ENCODE assay signal across 8 cellular contexts in the genomic region with DNA sequence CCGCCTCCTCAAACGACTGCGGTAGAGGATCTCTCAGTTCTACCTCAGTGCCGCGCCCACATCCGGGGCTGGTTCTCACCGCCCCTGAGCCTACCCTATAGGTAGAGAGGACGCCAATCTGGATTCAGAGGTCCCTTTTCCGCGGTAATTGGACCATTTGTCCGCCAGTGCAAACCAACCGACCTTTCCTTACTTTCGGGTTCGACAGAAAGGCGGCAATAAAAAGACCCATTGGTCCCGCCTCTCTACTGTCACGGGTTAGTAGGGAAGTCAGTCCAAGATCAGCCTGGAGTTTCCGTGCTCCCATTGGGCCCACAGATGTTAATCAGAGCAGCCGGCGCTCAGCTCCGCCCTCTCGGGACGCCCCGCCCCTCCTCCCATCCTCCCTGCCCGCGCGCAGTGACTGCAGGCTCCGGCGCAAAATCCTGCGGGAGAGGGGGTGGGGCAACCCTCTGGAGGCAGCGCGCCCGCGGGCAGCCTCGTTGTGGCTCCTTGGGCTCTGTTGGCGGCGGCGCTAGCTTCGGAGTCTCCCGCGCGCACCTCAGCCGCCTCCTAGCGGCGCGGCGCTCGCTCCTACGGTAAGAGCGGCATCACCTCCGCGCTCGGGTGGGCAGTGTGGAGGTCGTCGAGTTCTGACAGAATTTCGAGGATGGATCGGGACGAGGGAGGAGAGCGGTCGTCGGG. TPM values are rescaled to one million over a fixed set of nuclear protein-coding genes. Genes with fewer than 3 reads are reported as not detected.
DNase-seq lines count a peak whose midpoint lies in the region; ATAC-seq and TF ChIP-seq lines count a peak whose summit lies in the region.

Gene PHTF2 (plus strand): TSS at position 380 of the 684 bp plus-strand sequence.
Gene TMEM60 (minus strand): TSS at position 41 of the 684 bp plus-strand sequence. CDS start 4,061 bp downstream, outside the sequence.

- H3K27ac Mint-ChIP-seq in Caco-2 (ENCODE audit: unreplicated experiment), result peak within 1 kb of the TSS; percentile 93

- H3K36me3 ChIP-seq in Caco-2 (ENCODE audit: control insufficient read depth, insufficient read depth, low read length), result no peaks in the 10 kb centered on the region
- no peaks in the 10 kb centered on the region for H3K36me3 ChIP-seq in effector memory CD4-positive, alpha-beta T cell (ENCODE audit: control insufficient read depth, insufficient read depth, low read length)

- peak within 1 kb of the TSS; percentile 99 for H3K4me3 Mint-ChIP-seq in Caco-2 (ENCODE audit: unreplicated experiment)

- POLR2A ChIA-PET in Caco-2 (lab: Charles Lee), result interaction anchor here (0.6 to 1.4 kb wide), 3 partner anchors 13 to 119 kb away, joined by 4 to 7 read pairs (median 6); no protein-coding TSS in a partner anchor

- peak within 1 kb of the TSS; percentile 97 for H3K4me3 ChIP-seq in Caco-2 (ENCODE audit: low read depth, low read length)
- H3K4me3 ChIP-seq in effector memory CD4-positive, alpha-beta T cell (ENCODE audit: insufficient read depth, low read depth, low read length, poor library complexity, severe bottlenecking), result peak within 1 kb of the TSS; percentile 90

- no peaks in the 10 kb centered on the region for H3K27me3 Mint-ChIP-seq in Caco-2 (ENCODE audit: insufficient read depth, unreplicated experiment)

- BruUV-seq in Caco-2 (replicated peaks; lab: Mats Ljungman, UMichigan), result no TSS peak

- peak within 1 kb of the TSS; percentile 78 for H3K27ac ChIP-seq in effector memory CD4-positive, alpha-beta T cell (ENCODE audit: insufficient read depth, low read length, poor library complexity, severe bottlenecking)

- H3K36me3 Mint-ChIP-seq in Caco-2 (ENCODE audit: insufficient read depth, unreplicated experiment), result peaks cover 46% of the 10 kb centered on the region

- intact Hi-C loops in Caco-2 (cut with micrococcal nuclease; ENCODE audit: unreplicated experiment), result loop anchor here (1.0 to 5.0 kb wide), 6 partner anchors 13 to 138 kb away; no protein-coding TSS in a partner anchor

- H3K4me1 ChIP-seq in Caco-2, result peaks cover 19% of the 10 kb centered on the region
- peaks cover 27% of the 10 kb centered on the region for H3K4me1 ChIP-seq in effector memory CD4-positive, alpha-beta T cell (ENCODE audit: control insufficient read depth, insufficient read depth, low read length, poor library complexity, severe bottlenecking)

- peak; percentile 87 for ATAC-seq in GM21360 (IDR thresholded peaks at IDR 0.05; ENCODE audit: unreplicated experiment)

- H3K9me3 Mint-ChIP-seq in Caco-2 (ENCODE audit: unreplicated experiment), result no peaks in the 10 kb centered on the region

- peaks cover 27% of the 10 kb centered on the region for H3K4me1 Mint-ChIP-seq in Caco-2 (ENCODE audit: low read depth, unreplicated experiment)

- H3K9me3 ChIP-seq in Caco-2, result no peaks in the 10 kb centered on the region
- H3K9me3 ChIP-seq in effector memory CD4-positive, alpha-beta T cell (ENCODE audit: control insufficient read depth, low read length), result no peaks in the 10 kb centered on the region

- DNase-seq in Caco-2 (peak; percentile 99), HT1080 (ENCODE audit: low read depth) (peak; percentile 100), NOMO-1 (lab: John Stamatoyannopoulos, UW; ENCODE audit: unreplicated experiment in 2 of 2) (peak; percentile 100), lung microvascular endothelial cell (ENCODE audit: low read depth in 2 of 2) (peak; percentile 99 to 100)
- peak; percentile 83 to 89 for DNase-seq in activated CD8-positive, alpha-beta memory T cell treated with anti-CD3 and anti-CD28 coated beads for 4 hours (ENCODE audit: low read depth in 2 of 2)
- DNase-seq in effector memory CD4-positive, alpha-beta T cell, result peak; percentile 90 to 94 (median 93)
- peak; percentile 87 to 88 (median 88) for DNase-seq in stimulated activated CD4-positive, alpha-beta T cell treated with anti-CD3 and anti-CD28 coated beads, TNF-alpha, amount 100 ng/mL, for 48 hours (ENCODE audit: low read depth in 3 of 3)

- H3K27me3 ChIP-seq in Caco-2 (replicated peaks; ENCODE audit: control insufficient read depth, insufficient read depth, low read length), result no peaks in the 10 kb centered on the region
- H3K27me3 ChIP-seq in effector memory CD4-positive, alpha-beta T cell (replicated peaks; ENCODE audit: control insufficient read depth, insufficient read depth, low read length, poor library complexity, severe bottlenecking), result no peaks in the 10 kb centered on the region

- peak; percentile 54 to 67 for TF ChIP-seq CTCF in Caco-2 (IDR thresholded peaks at IDR 0.05; ENCODE audit: insufficient read depth in 1 of 2, low read depth in 1 of 2, low read length in 1 of 2, severe bottlenecking in 1 of 2, unreplicated experiment in 1 of 2)

- CTCF ChIA-PET in Caco-2 (lab: Charles Lee), result interaction anchor here (0.8 to 1.2 kb wide), 7 partner anchors 14 to 147 kb away, joined by 3 to 6 read pairs (median 3); no protein-coding TSS in a partner anchor

RNA-seq across cellular contexts. Expression of gene PHTF2, which starts in this region (rescaled TPM):
- total RNA-seq in Caco-2 (2022) (33.8 and 36.9 TPM in 2 replicates), lung microvascular endothelial cell (7.7 and 8.7 TPM in 2 replicates)
- 16.5 and 18.0 TPM in 2 replicates for total RNA-seq in HT1080 (2014; rRNA removed; shearing (Covaris generic))
- polyA plus RNA-seq in HT1080 (2015; cell fraction: cytosol; rRNA removed), result 20.4 and 28.5 TPM in 2 replicates
- polyA plus RNA-seq in HT1080 (2015; cell fraction: nucleus; rRNA removed), result 20.3 and 27.2 TPM in 2 replicates

RNA-seq across cellular contexts. Expression of gene TMEM60, which starts in this region (rescaled TPM):
- total RNA-seq in Caco-2 (2022) (18.9 and 19.6 TPM in 2 replicates), lung microvascular endothelial cell (8.7 and 10.5 TPM in 2 replicates)
- 13.2 and 16.2 TPM in 2 replicates for total RNA-seq in HT1080 (2014; rRNA removed; shearing (Covaris generic))
- polyA plus RNA-seq in HT1080 (2015; cell fraction: cytosol; rRNA removed), result 24.6 and 27.1 TPM in 2 replicates
- polyA plus RNA-seq in HT1080 (2015; cell fraction: nucleus; rRNA removed), result 10.1 and 13.7 TPM in 2 replicates

Comparison
In these comparisons a context has a peak if more than half of its experiments do, and no peak if none do; other contexts are left out.
1. Peak in every context shown above with its lines: DNase-seq, ATAC-seq, H3K4me3 ChIP-seq and H3K27ac ChIP-seq.